Comparison of ENCODE assay signal across 12 cellular contexts in genomic region chr1:119827010-119827409, GRCh38. TPM values are rescaled to one million over a fixed set of nuclear protein-coding genes. Genes with fewer than 3 reads are reported as not detected.
DNase-seq lines count a peak whose midpoint lies in the region; ATAC-seq and TF ChIP-seq lines count a peak whose summit lies in the region.
"Had no signal": no experiment of that assay in that cellular context is flagged by ENCODE, and none has a peak within 500 bp of the region (broad histone marks: within the 10 kb centered on the region; RNA-seq: fewer than 3 reads in every experiment).

No MANE protein-coding gene starts in this region.

- H3K4me2 ChIP-seq in PC-9, result no peak overlapping the region

- H3F3A ChIP-seq in PC-9 (ENCODE audit: insufficient read depth, low read depth), result no peaks in the 10 kb centered on the region

- H3K27ac ChIP-seq in 22Rv1, result no peak overlapping the region
- H3K27ac ChIP-seq in PC-9, result no peak overlapping the region

- intact Hi-C loops in PC-9 (cut with micrococcal nuclease; ENCODE audit: unreplicated experiment), result no loop called here

- BruUV-seq in PC-9 (replicated peaks; lab: Mats Ljungman, UMichigan), result no TSS peak

- no peaks in the 10 kb centered on the region for H3K9me3 ChIP-seq in PC-9 (ENCODE audit: insufficient read depth, low read depth)

- no peaks in the 10 kb centered on the region; the same call in 1 of the 2 replicates for H3K9me2 ChIP-seq in PC-9 (ENCODE audit: insufficient read depth)

- no peaks in the 10 kb centered on the region for H3K27me3 ChIP-seq in PC-9 (ENCODE audit: insufficient read depth, low read depth)

- TF ChIP-seq CTCF in 22Rv1 (IDR thresholded peaks at IDR 0.05) (peak; percentile 62), GM12864 (IDR thresholded peaks at IDR 0.05; ENCODE audit: low read depth, low read length, missing control alignments) (peak; percentile 67), PC-9 (conservative IDR thresholded peaks at IDR 0.05) (peak; percentile 57; the same call in 1 of the 2 replicates), fibroblast of the aortic adventitia (IDR thresholded peaks at IDR 0.05; ENCODE audit: insufficient read depth, low read length) (peak; percentile 49)

- H3K4me3 ChIP-seq in GM12864 (ENCODE audit: low read depth, low read length) (no peak overlapping the region), PC-9 (no peak overlapping the region), fibroblast of the aortic adventitia (ENCODE audit: low read depth, low read length) (no peak overlapping the region)

- CTCF ChIA-PET in PC-9 (lab: Charles Lee), result no interaction called here

- H2AFZ ChIP-seq in PC-9, result no peak overlapping the region

- no peak for DNase-seq in GM12864 (ENCODE audit: low read depth)
- no peak for DNase-seq in PC-9
- no peak for DNase-seq in fibroblast of the aortic adventitia (ENCODE audit: low read depth)
- no peak for DNase-seq in stimulated activated CD4-positive, alpha-beta T cell treated with anti-CD3 and anti-CD28 coated beads, Interleukin-15, amount 100 ng/mL, for 24 hours
- DNase-seq in NCI-H2196 (lab: John Stamatoyannopoulos, UW; ENCODE audit: unreplicated experiment), result no peak
- DNase-seq in NCI-H146 (lab: John Stamatoyannopoulos, UW), result no peak
- DNase-seq: foreskin melanocyte, naive B cell, NCI-H2029 treated with DMSO at 0.1 percent for 48 hours had no signal

- ATAC-seq in GM21786 (IDR thresholded peaks at IDR 0.05; ENCODE audit: unreplicated experiment), result no peak

- H3K79me2 ChIP-seq in PC-9 (ENCODE audit: low read depth), result no peaks in the 10 kb centered on the region

- H3K4me1 ChIP-seq in PC-9 (replicated peaks; ENCODE audit: insufficient read depth), result no peaks in the 10 kb centered on the region

- no peaks in the 10 kb centered on the region for H4K20me1 ChIP-seq in PC-9 (ENCODE audit: insufficient read depth)

- no peaks in the 10 kb centered on the region for H3K36me3 ChIP-seq in PC-9 (ENCODE audit: low read depth)

- POLR2A ChIA-PET in PC-9 (lab: Charles Lee; ENCODE audit: unreplicated experiment), result no interaction called here

RNA-seq across cellular contexts. Expression of gene REG4, which starts 15.8 kb away (rescaled TPM):
- total RNA-seq in PC-9 (2021), result not detected in 2 replicates
- total RNA-seq in fibroblast of the aortic adventitia (ENCODE audit: low replicate concordance), result not detected in 2 replicates

RNA-seq across cellular contexts. Expression of gene HMGCS2, which starts 58.3 kb away (rescaled TPM):
- total RNA-seq in PC-9 (2021), result not detected in 2 replicates
- not detected in 2 replicates for total RNA-seq in fibroblast of the aortic adventitia (ENCODE audit: low replicate concordance)
- total RNA-seq: activated naive CD4-positive, alpha-beta T cell treated with anti-CD3 and anti-CD28 coated beads, Interleukin-2, amount 50 U/mL, for 72 hours had no signal
